Comparison of ENCODE assay signal across 10 cellular contexts in genomic region chr11:63761870-63762661, GRCh38. TPM values are rescaled to one million over a fixed set of nuclear protein-coding genes. Genes with fewer than 3 reads are reported as not detected.
A peak's percentile ranks its signal among the peaks of the same experiment; 100 is the strongest.
DNase-seq lines count a peak whose midpoint lies in the region; ATAC-seq, FAIRE-seq and TF ChIP-seq lines count a peak whose summit lies in the region.
"Had no signal": no experiment of that assay in that cellular context is flagged by ENCODE, and none has a peak within 500 bp of the region (broad histone marks: within the 10 kb centered on the region; RNA-seq: fewer than 3 reads in every experiment).

No MANE protein-coding gene starts in this region.

- H3K27me3 Mint-ChIP-seq in type B pancreatic cell, result no peaks in the 10 kb centered on the region
- H3K27me3 Mint-ChIP-seq in activated CD8-positive, alpha-beta memory T cell treated with anti-CD3 and anti-CD28 coated beads, Interleukin-2, amount 10 ng/mL, durations not matched to agents 7 days and 5 days, result no peaks in the 10 kb centered on the region

- H3K4me1 ChIP-seq in endothelial cell of umbilical vein (ENCODE audit: control insufficient read depth, extremely low read depth, insufficient read depth, low read length), result peaks cover 13% of the 10 kb centered on the region
- peaks cover 49% of the 10 kb centered on the region for H3K4me1 ChIP-seq in mesodermal cell (ENCODE audit: control insufficient read depth, insufficient read depth, low read length, poor library complexity, severe bottlenecking)

- 4 to 5% methylated on average over 26 to 34 of the region's 35 CpGs for WGBS in mesodermal cell (ENCODE audit: insufficient coverage in 2 of 2), 2 experiments

- no peak overlapping the region for H3K27ac ChIP-seq in endothelial cell of umbilical vein (ENCODE audit: insufficient read depth, low read depth, low read length)
- H3K27ac ChIP-seq in mesodermal cell (ENCODE audit: low read depth, low read length, severe bottlenecking), result peak overlapping the region; percentile 0
- H3K27ac ChIP-seq: A549 had no signal

- no peak overlapping the region for H2AFZ ChIP-seq in endothelial cell of umbilical vein (ENCODE audit: low read depth, low read length)

- peak overlapping the region; percentile 41 for H3K27ac Mint-ChIP-seq in type B pancreatic cell
- no peak overlapping the region for H3K27ac Mint-ChIP-seq in activated CD8-positive, alpha-beta memory T cell treated with anti-CD3 and anti-CD28 coated beads, Interleukin-2, amount 10 ng/mL, durations not matched to agents 7 days and 5 days

- TF ChIP-seq POLR2A in endothelial cell of umbilical vein (IDR thresholded peaks at IDR 0.05; ENCODE audit: low read depth, low read length), result no peak

- H3K79me2 ChIP-seq in endothelial cell of umbilical vein (ENCODE audit: control insufficient read depth, insufficient read depth, low read length), result peaks cover 13% of the 10 kb centered on the region

- FAIRE-seq in endothelial cell of umbilical vein (lab: Jason Lieb, UNC), result peak; percentile 21
- FAIRE-seq: A549 had no signal

- POLR2A ChIA-PET in endothelial cell of umbilical vein (lab: Charles Lee), result no interaction called here

- H4K20me1 ChIP-seq in endothelial cell of umbilical vein (replicated peaks; ENCODE audit: control insufficient read depth, extremely low read depth, insufficient read depth, low read length), result no peaks in the 10 kb centered on the region

- no peak overlapping the region for H3K9ac ChIP-seq in endothelial cell of umbilical vein (replicated peaks; ENCODE audit: extremely low read depth, insufficient read depth, low read length)

- intact Hi-C loops in endothelial cell of umbilical vein (cut with micrococcal nuclease), result no loop called here

- H3K4me2 ChIP-seq in endothelial cell of umbilical vein (ENCODE audit: insufficient read depth, low read length), result no peak overlapping the region
- H3K4me2 ChIP-seq: A549 had no signal

- H3K36me3 ChIP-seq in endothelial cell of umbilical vein (ENCODE audit: control insufficient read depth in 2 of 2, extremely low read depth in 1 of 2, insufficient read depth in 2 of 2, low read length in 2 of 2) (peaks cover 11% of the 10 kb centered on the region in 2 experiments), mesodermal cell (ENCODE audit: control insufficient read depth, insufficient read depth, low read length) (peaks cover 71% of the 10 kb centered on the region)

- dilution Hi-C loops in endothelial cell of umbilical vein (cut with MboI; ENCODE audit: extremely low pct_ligation_motif_present, low sequenced_read_pairs), result no loop called here

- no peak for ATAC-seq in HG03025 (IDR thresholded peaks at IDR 0.05; ENCODE audit: low FRiP score, unreplicated experiment)
- ATAC-seq in activated CD8-positive, alpha-beta memory T cell treated with anti-CD3 and anti-CD28 coated beads, Interleukin-2, amount 10 ng/mL, durations not matched to agents 7 days and 5 days, result no peak

- H3K4me3 ChIP-seq in endothelial cell of umbilical vein (replicated peaks in 1 of 3; ENCODE audit: insufficient read depth in 1 of 3, low read depth in 1 of 3, low read length in 3 of 3) (no peak overlapping the region), mesodermal cell (ENCODE audit: extremely low read depth, insufficient read depth, low read length, poor library complexity, severe bottlenecking) (peak overlapping the region; percentile 40)
- H3K4me3 ChIP-seq: A549 had no signal

- H3K9me3 ChIP-seq in endothelial cell of umbilical vein (replicated peaks; ENCODE audit: control insufficient read depth, insufficient read depth, low read length) (no peaks in the 10 kb centered on the region), mesodermal cell (ENCODE audit: control insufficient read depth, low read length) (no peaks in the 10 kb centered on the region)
- H3K9me3 ChIP-seq: A549 had no signal

- TF ChIP-seq CTCF in endothelial cell of umbilical vein (IDR thresholded peaks at IDR 0.05; ENCODE audit: extremely low read depth in 1 of 2, insufficient read depth in 1 of 2, low read depth in 1 of 2, low read length in 2 of 2), result no peak
- TF ChIP-seq CTCF in type B pancreatic cell (conservative IDR thresholded peaks at IDR 0.05), result no peak

- no peaks in the 10 kb centered on the region for H3K9me3 Mint-ChIP-seq in type B pancreatic cell
- H3K9me3 Mint-ChIP-seq in activated CD8-positive, alpha-beta memory T cell treated with anti-CD3 and anti-CD28 coated beads, Interleukin-2, amount 10 ng/mL, durations not matched to agents 7 days and 5 days (ENCODE audit: low read depth), result no peaks in the 10 kb centered on the region

- DNase-seq in DMS53 (lab: John Stamatoyannopoulos, UW) (peak; percentile 51), DMS53 treated with DMSO at 0.1 percent for 48 hours (lab: John Stamatoyannopoulos, UW; ENCODE audit: unreplicated experiment) (no peak), endothelial cell of umbilical vein (ENCODE audit: low read depth, low spot score) (no peak), type B pancreatic cell (ENCODE audit: extremely low spot score, unreplicated experiment) (peak; percentile 72), DMS79 (lab: John Stamatoyannopoulos, UW) (no peak)
- DNase-seq in activated CD8-positive, alpha-beta memory T cell treated with anti-CD3 and anti-CD28 coated beads, Interleukin-2, amount 10 ng/mL, durations not matched to agents 7 days and 5 days, result no peak
- DNase-seq: activated T-cell treated with anti-CD3 and anti-CD28 coated beads for 4 hours had no signal

- CTCF ChIA-PET in endothelial cell of umbilical vein (lab: Charles Lee), result no interaction called here
- CTCF ChIA-PET in activated CD8-positive, alpha-beta memory T cell treated with anti-CD3 and anti-CD28 coated beads, Interleukin-2, amount 10 ng/mL, durations not matched to agents 7 days and 5 days (lab: Charles Lee), result no interaction called here

- peaks cover 11% of the 10 kb centered on the region for H3K36me3 Mint-ChIP-seq in type B pancreatic cell
- peaks cover 4% of the 10 kb centered on the region for H3K36me3 Mint-ChIP-seq in activated CD8-positive, alpha-beta memory T cell treated with anti-CD3 and anti-CD28 coated beads, Interleukin-2, amount 10 ng/mL, durations not matched to agents 7 days and 5 days

- H3K27me3 ChIP-seq in endothelial cell of umbilical vein (ENCODE audit: control insufficient read depth in 2 of 2, insufficient read depth in 2 of 2, low read length in 2 of 2), result no peaks in the 10 kb centered on the region

- BruUV-seq in endothelial cell of umbilical vein (replicated peaks; lab: Mats Ljungman, UMichigan), result no TSS peak

- H3K9me1 ChIP-seq in endothelial cell of umbilical vein (replicated peaks; ENCODE audit: control insufficient read depth, extremely low read depth, insufficient read depth, low read length), result no peaks in the 10 kb centered on the region

- H3K4me3 Mint-ChIP-seq in type B pancreatic cell, result peak overlapping the region; percentile 57
- H3K4me3 Mint-ChIP-seq in activated CD8-positive, alpha-beta memory T cell treated with anti-CD3 and anti-CD28 coated beads, Interleukin-2, amount 10 ng/mL, durations not matched to agents 7 days and 5 days, result no peak overlapping the region

- peaks cover 18% of the 10 kb centered on the region for H3K4me1 Mint-ChIP-seq in type B pancreatic cell (ENCODE audit: unreplicated experiment)
- H3K4me1 Mint-ChIP-seq in activated CD8-positive, alpha-beta memory T cell treated with anti-CD3 and anti-CD28 coated beads, Interleukin-2, amount 10 ng/mL, durations not matched to agents 7 days and 5 days, result peaks cover under 1% of the 10 kb centered on the region

TF ChIP-seq in endothelial cell of umbilical vein, 7 proteins besides CTCF, POLR2A, EP300 and RAD21 (continues in another document):
- TF ChIP-seq MYC (IDR thresholded peaks at IDR 0.05; ENCODE audit: low read depth, low read length), result no peak
- no peak for TF ChIP-seq GATA2 (IDR thresholded peaks at IDR 0.05; ENCODE audit: insufficient read depth, insufficient read length, low read depth, low read length)
- TF ChIP-seq POLR2AphosphoS5 (IDR thresholded peaks at IDR 0.05; ENCODE audit: insufficient read depth, low read depth, low read length), result no peak
- no peak for TF ChIP-seq EZH2 (IDR thresholded peaks at IDR 0.05; ENCODE audit: borderline replicate concordance, low read depth, low read length, severe bottlenecking)
- no peak for TF ChIP-seq MAX (IDR thresholded peaks at IDR 0.05; ENCODE audit: insufficient read depth, insufficient read length)
- TF ChIP-seq FOS (IDR thresholded peaks at IDR 0.05; ENCODE audit: borderline replicate concordance, insufficient read depth, low read length), result no peak

RNA-seq across cellular contexts. Expression of gene ZFTA, which starts 6.5 kb away (rescaled TPM):
- total RNA-seq in endothelial cell of umbilical vein (25.2 and 32.0 TPM in 2 replicates), type B pancreatic cell (ENCODE audit: low replicate concordance) (21.1 and 41.7 TPM in 2 replicates)
- polyA plus RNA-seq in endothelial cell of umbilical vein, result 9.9 and 10.5 TPM in 2 replicates
- 7.3 and 9.3 TPM in 2 replicates for polyA plus RNA-seq in endothelial cell of umbilical vein (2011; cell fraction: cytosol; rRNA removed)
- polyA plus RNA-seq in endothelial cell of umbilical vein (2011; cell fraction: nucleus; rRNA removed), result 26.9 and 27.3 TPM in 2 replicates
- polyA plus RNA-seq in endothelial cell of umbilical vein (2012), result 15.5 and 19.3 TPM in 2 replicates
- 8.2 and 10.5 TPM in 2 replicates for polyA minus RNA-seq in endothelial cell of umbilical vein
- polyA minus RNA-seq in endothelial cell of umbilical vein (2011; cell fraction: cytosol; rRNA and poly(A)+ RNA removed), result 12.8 TPM
- 5.7 and 8.3 TPM in 2 replicates for polyA minus RNA-seq in endothelial cell of umbilical vein (2011; cell fraction: nucleus; rRNA and poly(A)+ RNA removed)
- 18.4 TPM for polyA plus RNA-seq in mesodermal cell (2013, experiment 1 of 2)
- polyA plus RNA-seq in mesodermal cell (2013, experiment 2 of 2), result 14.6 TPM
- total RNA-seq in activated CD8-positive, alpha-beta memory T cell treated with anti-CD3 and anti-CD28 coated beads, Interleukin-2, amount 10 ng/mL, durations not matched to agents 7 days and 5 days, result 1 to 10 TPM; 2.6 to 4.2 TPM

RNA-seq across cellular contexts. Expression of gene SPINDOC, which starts 51.2 kb away (rescaled TPM):
- total RNA-seq in endothelial cell of umbilical vein (51.5 and 54.5 TPM in 2 replicates), type B pancreatic cell (ENCODE audit: low replicate concordance) (33.7 and 61.6 TPM in 2 replicates)
- polyA plus RNA-seq in endothelial cell of umbilical vein, result 29.4 and 33.8 TPM in 2 replicates
- polyA plus RNA-seq in endothelial cell of umbilical vein (2011; cell fraction: cytosol; rRNA removed), result 28.8 and 40.1 TPM in 2 replicates
- 25.6 and 28.9 TPM in 2 replicates for polyA plus RNA-seq in endothelial cell of umbilical vein (2011; cell fraction: nucleus; rRNA removed)
- 38.6 and 39.9 TPM in 2 replicates for polyA plus RNA-seq in endothelial cell of umbilical vein (2012)
- 12.0 and 19.1 TPM in 2 replicates for polyA minus RNA-seq in endothelial cell of umbilical vein
- polyA minus RNA-seq in endothelial cell of umbilical vein (2011; cell fraction: cytosol; rRNA and poly(A)+ RNA removed), result 26.4 TPM
- 6.8 and 10.4 TPM in 2 replicates for polyA minus RNA-seq in endothelial cell of umbilical vein (2011; cell fraction: nucleus; rRNA and poly(A)+ RNA removed)
- polyA plus RNA-seq in mesodermal cell (2013, experiment 1 of 2), result 69.9 TPM
- polyA plus RNA-seq in mesodermal cell (2013, experiment 2 of 2), result 52.9 TPM
- 10 to 100 TPM; 53.4 to 55.8 TPM for total RNA-seq in activated CD8-positive, alpha-beta memory T cell treated with anti-CD3 and anti-CD28 coated beads, Interleukin-2, amount 10 ng/mL, durations not matched to agents 7 days and 5 days

Comparison
In these comparisons a context has a peak if more than half of its experiments do, and no peak if none do; other contexts are left out.
1. DNase-seq: peak in DMS53 (single experiment) and type B pancreatic cell (single experiment); none in DMS53 treated with DMSO at 0.1 percent for 48 hours (single experiment), endothelial cell of umbilical vein (single experiment), DMS79 (single experiment) and activated CD8-positive, alpha-beta memory T cell treated with anti-CD3 and anti-CD28 coated beads, Interleukin-2, amount 10 ng/mL, durations not matched to agents 7 days and 5 days (single experiment).